Comparison of ENCODE assay signal across 10 cellular contexts in the genomic region with DNA sequence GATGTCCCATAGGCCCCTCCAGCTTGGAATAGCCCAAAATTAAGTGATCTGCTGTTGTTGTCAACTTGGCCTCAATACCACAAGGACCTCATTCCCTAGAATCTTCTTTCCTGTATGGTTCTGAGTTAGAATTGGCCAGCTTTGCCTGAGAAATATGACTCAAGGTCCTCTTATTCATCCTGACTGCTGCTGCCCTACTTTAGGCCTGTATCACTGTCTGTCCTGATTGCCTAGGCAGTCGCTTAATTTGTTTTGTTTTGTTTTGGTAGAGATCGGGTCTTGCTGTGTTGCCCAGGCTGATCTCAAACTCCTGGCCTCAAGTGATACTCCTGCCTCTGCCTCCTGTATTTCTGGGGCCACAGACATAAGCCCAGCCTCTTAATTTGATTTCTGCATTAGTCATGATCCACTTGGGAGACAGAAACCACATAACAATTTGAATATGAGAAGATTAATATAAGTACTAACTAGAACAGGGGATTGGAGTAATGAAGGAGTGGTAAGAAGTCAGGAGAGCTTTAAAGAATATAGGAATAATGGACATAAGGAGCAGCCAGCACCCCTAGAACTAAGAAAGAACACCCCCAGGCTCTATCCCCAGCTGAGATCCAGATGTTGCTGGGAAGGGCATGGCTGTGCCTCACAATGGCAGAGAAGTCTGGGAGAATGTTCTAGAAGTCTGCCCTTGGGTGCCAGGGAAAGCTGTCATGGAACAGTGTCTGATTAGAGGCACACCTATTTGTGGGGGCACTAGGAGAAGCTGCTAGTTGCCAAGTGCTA. TPM values are rescaled to one million over a fixed set of nuclear protein-coding genes. Genes with fewer than 3 reads are reported as not detected.
DNase-seq lines count a peak whose midpoint lies in the region; ATAC-seq, FAIRE-seq and TF ChIP-seq lines count a peak whose summit lies in the region.
"Had no signal": no experiment of that assay in that cellular context is flagged by ENCODE, and none has a peak within 500 bp of the region (broad histone marks: within the 10 kb centered on the region; RNA-seq: fewer than 3 reads in every experiment).

No MANE protein-coding gene starts in this region.

- no peaks in the 10 kb centered on the region for H3K9me3 ChIP-seq in CD4-positive, alpha-beta memory T cell (ENCODE audit: control insufficient read depth in 1 of 2, low read length in 2 of 2)

- H3K4me1 ChIP-seq in CD4-positive, alpha-beta memory T cell (ENCODE audit: insufficient read depth, low read length), result peaks cover 12% of the 10 kb centered on the region

- intact Hi-C loops in CD4-positive, alpha-beta memory T cell (cut with micrococcal nuclease), result loop anchor here (1.0 to 5.0 kb wide), 8 partner anchors 41 to 314 kb away; a partner anchor contains a TSS
- intact Hi-C loops in CD14-positive monocyte (cut with micrococcal nuclease), result loop anchor here (1.0 to 10.0 kb wide), 8 partner anchors 58 to 308 kb away; no protein-coding TSS in a partner anchor

- H3K4me3 ChIP-seq in CD4-positive, alpha-beta memory T cell (ENCODE audit: low read length in 2 of 2), result no peak overlapping the region

- peak; percentile 62 for FAIRE-seq in H54 (lab: Jason Lieb, UNC)

- H3K27ac ChIP-seq in CD4-positive, alpha-beta memory T cell (ENCODE audit: low read depth, low read length), result no peak overlapping the region

- peak overlapping the region in 5 of 7 donors; percentile 54 to 75 (median 58) for H3K27ac Mint-ChIP-seq in CD4-positive, alpha-beta memory T cell
- no peak overlapping the region for H3K27ac Mint-ChIP-seq in WTC11
- peak overlapping the region in 3 of 7 donors; percentile 4 to 32 (median 8) for H3K27ac Mint-ChIP-seq in CD14-positive monocyte
- H3K27ac Mint-ChIP-seq in mesothelial cell of epicardium, result no peak overlapping the region

- no peak for DNase-seq in CD4-positive, alpha-beta memory T cell
- no peak for DNase-seq in H54 (ENCODE audit: insufficient read length, low spot score)
- no peak for DNase-seq in WTC11 (ENCODE audit: low spot score)
- DNase-seq in left lobe of liver (ENCODE audit: low spot score), result no peak
- no peak for DNase-seq in CD14-positive monocyte (ENCODE audit: low spot score)
- no peak for DNase-seq in mucosa of gallbladder (ENCODE audit: low spot score)
- DNase-seq in epidermal melanocyte (ENCODE audit: insufficient read length, low spot score), result no peak
- no peak for DNase-seq in mesothelial cell of epicardium (ENCODE audit: low spot score in 2 of 2, unreplicated experiment in 2 of 2)

- peak; percentile 30; the same call in 1 of the 2 replicates for ATAC-seq in WTC11
- peak; percentile 57 for ATAC-seq in left lobe of liver

- CTCF ChIA-PET in CD4-positive, alpha-beta memory T cell (lab: Charles Lee; ENCODE audit: partially characterized antibody), result interaction anchor here (0.6 to 12.2 kb wide), 72 partner anchors 9 to 362 kb away, joined by 3 to 371 read pairs (median 5); a partner anchor contains a TSS
- CTCF ChIA-PET in WTC11 (lab: Charles Lee), result interaction anchor here (0.7 to 7.6 kb wide), 69 partner anchors 9 to 362 kb away, joined by 3 to 130 read pairs (median 6); a partner anchor contains a TSS

- H3K36me3 Mint-ChIP-seq in CD4-positive, alpha-beta memory T cell, result no peaks in the 10 kb centered on the region
- peaks cover 2% of the 10 kb centered on the region; the same call in 1 of the 2 replicates for H3K36me3 Mint-ChIP-seq in WTC11
- peaks cover 8 to 12% of the 10 kb centered on the region in 2 donors for H3K36me3 Mint-ChIP-seq in CD14-positive monocyte
- peaks cover 24% of the 10 kb centered on the region for H3K36me3 Mint-ChIP-seq in mesothelial cell of epicardium

- H3K4me3 Mint-ChIP-seq in CD4-positive, alpha-beta memory T cell, result no peak overlapping the region
- no peak overlapping the region for H3K4me3 Mint-ChIP-seq in WTC11
- no peak overlapping the region for H3K4me3 Mint-ChIP-seq in CD14-positive monocyte
- no peak overlapping the region for H3K4me3 Mint-ChIP-seq in mesothelial cell of epicardium

- H3K4me1 Mint-ChIP-seq in CD4-positive, alpha-beta memory T cell, result peaks cover 7 to 18% (median 14%) of the 10 kb centered on the region in 4 donors
- H3K4me1 Mint-ChIP-seq in WTC11 (peaks cover 4% of the 10 kb centered on the region; the same call in 1 of the 2 replicates), CD14-positive monocyte (peaks cover 14% of the 10 kb centered on the region), mesothelial cell of epicardium (no peaks in the 10 kb centered on the region)

- H3K9me3 Mint-ChIP-seq in CD4-positive, alpha-beta memory T cell, result peaks cover 0 to 4% (median 0%) of the 10 kb centered on the region in 8 donors
- H3K9me3 Mint-ChIP-seq in WTC11, result 0 out of 2 replicates have a peak, but pooled peaks cover 3% of the 10 kb centered on the region
- H3K9me3 Mint-ChIP-seq in CD14-positive monocyte, result peaks cover 0 to 4% (median 0%) of the 10 kb centered on the region in 7 donors
- peaks cover 5% of the 10 kb centered on the region for H3K9me3 Mint-ChIP-seq in mesothelial cell of epicardium

- no peaks in the 10 kb centered on the region for H3K27me3 Mint-ChIP-seq in CD4-positive, alpha-beta memory T cell
- H3K27me3 Mint-ChIP-seq in WTC11 (ENCODE audit: low read depth) (no peaks in the 10 kb centered on the region; the same call in 1 of the 2 replicates), CD14-positive monocyte (ENCODE audit: low read depth in 3 of 3) (peaks cover 0 to 3% (median 1%) of the 10 kb centered on the region in 3 donors), mesothelial cell of epicardium (ENCODE audit: low read depth) (no peaks in the 10 kb centered on the region)

- TF ChIP-seq CTCF in WTC11 (IDR thresholded peaks at IDR 0.05) (no peak), CD14-positive monocyte (IDR thresholded peaks at IDR 0.05) (no peak), mesothelial cell of epicardium (IDR thresholded peaks at IDR 0.05; ENCODE audit: unreplicated experiment) (no peak)

- no peaks in the 10 kb centered on the region for H3K36me3 ChIP-seq in CD4-positive, alpha-beta memory T cell (ENCODE audit: insufficient read depth, low read length)

- TF ChIP-seq POLR2A in H54 (IDR thresholded peaks at IDR 0.05; ENCODE audit: low read depth, low read length), result no peak

- H3K27me3 ChIP-seq in CD4-positive, alpha-beta memory T cell (ENCODE audit: insufficient read depth, low read length), result no peaks in the 10 kb centered on the region

- POLR2A ChIA-PET in CD4-positive, alpha-beta memory T cell (lab: Charles Lee; ENCODE audit: partially characterized antibody), result interaction anchor here (0.8 to 3.2 kb wide), 18 partner anchors 9 to 276 kb away, joined by 3 to 54 read pairs (median 4); a partner anchor contains a TSS
- POLR2A ChIA-PET in WTC11 (lab: Charles Lee), result interaction anchor here (0.5 to 1.2 kb wide), 4 partner anchors 9 to 247 kb away, joined by 3 to 4 read pairs (median 4); no protein-coding TSS in a partner anchor

TF ChIP-seq in WTC11, 78 proteins besides CTCF, POLR2A, EP300 and RAD21:
- TF ChIP-seq NFE2L1 (CRISPR knock-in tag; IDR thresholded peaks at IDR 0.05) (no peak), ZNF121 (CRISPR knock-in tag; IDR thresholded peaks at IDR 0.05) (peak; percentile 8; the same call in 1 of the 2 replicates), ZNF671 (CRISPR knock-in tag; IDR thresholded peaks at IDR 0.05) (no peak)

RNA-seq across cellular contexts. Expression of a gene that starts 4.6 kb away (rescaled TPM):
- total RNA-seq in CD4-positive, alpha-beta memory T cell, result not detected
- not detected for polyA plus RNA-seq in CD4-positive, alpha-beta memory T cell
- not detected in 3 replicates for total RNA-seq in WTC11 (2021)
- total RNA-seq in left lobe of liver, result not detected
- not detected for polyA plus RNA-seq in CD14-positive monocyte
- total RNA-seq in mucosa of gallbladder, result not detected
- total RNA-seq in mesothelial cell of epicardium, result not detected in 3 replicates
- total RNA-seq: glomerular endothelial cell had no signal
- polyA plus RNA-seq: adipose tissue had no signal

RNA-seq across cellular contexts. Expression of a gene that starts 29.0 kb away (rescaled TPM):
- total RNA-seq in CD4-positive, alpha-beta memory T cell, result not detected
- polyA plus RNA-seq in CD4-positive, alpha-beta memory T cell, result under 1 TPM in 1 of 2 donors, not detected in 1; 0.33 TPM
- total RNA-seq in WTC11 (2021) (not detected in 3 replicates), left lobe of liver (not detected), mucosa of gallbladder (not detected), mesothelial cell of epicardium (not detected in 3 replicates)
- not detected for polyA plus RNA-seq in CD14-positive monocyte
- total RNA-seq: glomerular endothelial cell had no signal
- polyA plus RNA-seq: adipose tissue had no signal

RNA-seq across cellular contexts. Expression of a gene that starts 41.9 kb away (rescaled TPM):
- 10 to 100 TPM; 12.6 to 13.4 TPM for total RNA-seq in CD4-positive, alpha-beta memory T cell
- polyA plus RNA-seq in CD4-positive, alpha-beta memory T cell, result 1 to 10 TPM; 8.8 to 9.0 TPM
- total RNA-seq in WTC11 (2021), result 8.1 to 12.3 TPM (median 8.5 TPM) in 3 replicates
- 4.8 TPM for total RNA-seq in left lobe of liver
- 10 to 100 TPM; 12.8 to 14.5 TPM for polyA plus RNA-seq in CD14-positive monocyte
- total RNA-seq in mucosa of gallbladder, result 8.3 TPM
- 14.3 to 15.6 TPM (median 15.3 TPM) in 3 replicates for total RNA-seq in mesothelial cell of epicardium

Comparison
In these comparisons a context has a peak if more than half of its experiments do, and no peak if none do; other contexts are left out.
1. H3K27ac Mint-ChIP-seq: peak in CD4-positive, alpha-beta memory T cell (5 of 7); none in WTC11 (single experiment) and mesothelial cell of epicardium (single experiment).